In genomic region chr15:85646538-85647091, GRCh38 we compare ENCODE assay signal across 8 cellular contexts.
DNase-seq lines count a peak whose midpoint lies in the region; ATAC-seq lines count a peak whose summit lies in the region.

No MANE protein-coding gene starts in this region.

- no peaks in the 10 kb centered on the region for H3K9me3 ChIP-seq in trophoblast cell (ENCODE audit: insufficient read depth, low read depth, low read length)

- no peak overlapping the region for H3K4ac ChIP-seq in trophoblast cell (ENCODE audit: low read depth, low read length)

- no peak overlapping the region for H2BK12ac ChIP-seq in trophoblast cell (ENCODE audit: low read length)

- no peak overlapping the region for H2BK5ac ChIP-seq in trophoblast cell (ENCODE audit: low read depth, low read length, poor library complexity)

- H3K23ac ChIP-seq in trophoblast cell (ENCODE audit: low read length): no peak overlapping the region

- no peak overlapping the region for H3K9ac ChIP-seq in trophoblast cell (ENCODE audit: low read length)

- peaks cover 43% of the 10 kb centered on the region for H3K4me1 Mint-ChIP-seq in activated naive CD4-positive, alpha-beta T cell treated with anti-CD3 and anti-CD28 coated beads, Interleukin-2, amount 50 U/mL, for 24 hours

- peaks cover 21% of the 10 kb centered on the region for H3K36me3 Mint-ChIP-seq in activated naive CD4-positive, alpha-beta T cell treated with anti-CD3 and anti-CD28 coated beads, Interleukin-2, amount 50 U/mL, for 24 hours

- H3K27me3 Mint-ChIP-seq in activated naive CD4-positive, alpha-beta T cell treated with anti-CD3 and anti-CD28 coated beads, Interleukin-2, amount 50 U/mL, for 24 hours: no peaks in the 10 kb centered on the region

- H4K12ac ChIP-seq in trophoblast cell (ENCODE audit: low read depth, low read length): no peak overlapping the region

- H3K4me1 ChIP-seq in trophoblast cell (ENCODE audit: control insufficient read depth in 1 of 2, insufficient read depth in 2 of 2, low read length in 2 of 2): peaks cover 0 to 4% of the 10 kb centered on the region in 2 experiments

- no peak overlapping the region for H3K4me2 ChIP-seq in trophoblast cell (ENCODE audit: low read length)

- no peak overlapping the region for H3K4me3 ChIP-seq in trophoblast cell (ENCODE audit: low read depth, low read length)

- no peak overlapping the region for H2AK5ac ChIP-seq in trophoblast cell (ENCODE audit: low read length)

- no peaks in the 10 kb centered on the region for H3K9me3 Mint-ChIP-seq in activated naive CD4-positive, alpha-beta T cell treated with anti-CD3 and anti-CD28 coated beads, Interleukin-2, amount 50 U/mL, for 24 hours

- H2AFZ ChIP-seq in trophoblast cell (ENCODE audit: insufficient read depth, low read length, poor library complexity): no peak overlapping the region

- ATAC-seq in HG03108 (IDR thresholded peaks at IDR 0.05; ENCODE audit: unreplicated experiment): peak; percentile 95

- no peak overlapping the region for H3K14ac ChIP-seq in trophoblast cell (ENCODE audit: low read length)

- H4K8ac ChIP-seq in trophoblast cell (ENCODE audit: low read depth, low read length): no peak overlapping the region

- peak overlapping the region; percentile 53 for H3K27ac Mint-ChIP-seq in activated naive CD4-positive, alpha-beta T cell treated with anti-CD3 and anti-CD28 coated beads, Interleukin-2, amount 50 U/mL, for 24 hours

- H3K4me3 Mint-ChIP-seq in activated naive CD4-positive, alpha-beta T cell treated with anti-CD3 and anti-CD28 coated beads, Interleukin-2, amount 50 U/mL, for 24 hours: no peak overlapping the region

- H3K36me3 ChIP-seq in trophoblast cell (ENCODE audit: control insufficient read depth in 1 of 2, insufficient read depth in 2 of 2, low read length in 2 of 2): peaks cover 6 to 15% of the 10 kb centered on the region in 2 experiments

- H3K27ac ChIP-seq in trophoblast cell (ENCODE audit: low read depth, low read length): no peak overlapping the region

- no peak overlapping the region for H3K18ac ChIP-seq in trophoblast cell (ENCODE audit: low read length)

- H3K27me3 ChIP-seq in trophoblast cell (ENCODE audit: insufficient read depth, low read length): no peaks in the 10 kb centered on the region

- no peak overlapping the region for H4K91ac ChIP-seq in trophoblast cell (ENCODE audit: low read depth, low read length)

- no peak overlapping the region for H2BK120ac ChIP-seq in trophoblast cell (ENCODE audit: insufficient read depth, low read length, poor library complexity)

- H3K79me1 ChIP-seq in trophoblast cell (ENCODE audit: low read length): no peaks in the 10 kb centered on the region

- DNase-seq in stimulated activated naive CD4-positive, alpha-beta T cell treated with Interleukin-2 at 50 U/mL for 16 hours (lab: John Stamatoyannopoulos, UW): peak; percentile 34
- no peak for DNase-seq in stimulated activated naive CD4-positive, alpha-beta T cell (lab: John Stamatoyannopoulos, UW)
- DNase-seq in trophoblast cell: peak; percentile 3 to 20
- DNase-seq in RPMI8226: no peak
- no peak for DNase-seq in KG1 (lab: John Stamatoyannopoulos, UW)
- DNase-seq in NCI-H510A treated with DMSO at 0.1 percent for 48 hours (lab: John Stamatoyannopoulos, UW): no peak

- H3K79me2 ChIP-seq in trophoblast cell (ENCODE audit: control insufficient read depth, insufficient read depth, low read length, poor library complexity): no peaks in the 10 kb centered on the region

- no CpG with 5 or more reads among the region's 4 CpGs for WGBS in trophoblast cell (ENCODE audit: extremely low coverage, insufficient coverage, insufficient read length)

Comparison
In these comparisons a context has a peak if more than half of its experiments do, and no peak if none do; other contexts are left out.
1. DNase-seq: peak in stimulated activated naive CD4-positive, alpha-beta T cell treated with Interleukin-2 at 50 U/mL for 16 hours (single experiment) and trophoblast cell (2 of 2); none in stimulated activated naive CD4-positive, alpha-beta T cell (0 of 6), RPMI8226 (single experiment), KG1 (single experiment) and NCI-H510A treated with DMSO at 0.1 percent for 48 hours (single experiment).